14 cellular contexts compared by ENCODE assay signal in genomic region chr15:65824941-65825544, GRCh38. TPM values are rescaled to one million over a fixed set of nuclear protein-coding genes. Genes with fewer than 3 reads are reported as not detected.
DNase-seq lines count a peak whose midpoint lies in the region; ATAC-seq, FAIRE-seq and TF ChIP-seq lines count a peak whose summit lies in the region.
"Had no signal": no experiment of that assay in that cellular context is flagged by ENCODE, and none has a peak within 500 bp of the region (broad histone marks: within the 10 kb centered on the region; RNA-seq: fewer than 3 reads in every experiment).

No MANE protein-coding gene starts in this region.

- H3K27ac ChIP-seq in right atrium auricular region, result no peak overlapping the region
- peak overlapping the region in 1 of 2 donors; percentile 5 for H3K27ac ChIP-seq in liver (ENCODE audit: low read depth in 1 of 2, low read length in 2 of 2)
- H3K27ac ChIP-seq: testis had no signal

- H3K27ac Mint-ChIP-seq in MCF 10A (ENCODE audit: low read depth, unreplicated experiment), result no peak overlapping the region
- H3K27ac Mint-ChIP-seq: activated naive CD8-positive, alpha-beta T cell treated with anti-CD3 and anti-CD28 coated beads, Interleukin-2, amount 10 ng/mL, durations not matched to agents 7 days and 5 days had no signal

- DNase-seq in left cardiac atrium (peak; percentile 40), right atrium auricular region (ENCODE audit: low spot score) (no peak), MCF 10A (ENCODE audit: unreplicated experiment) (peak; percentile 73), amygdala (lab: John Stamatoyannopoulos, UW) (no peak), NCI-H526 (lab: John Stamatoyannopoulos, UW) (no peak), D721Med (ENCODE audit: insufficient read length, low spot score) (no peak)
- DNase-seq: ACHN; activated naive CD8-positive, alpha-beta T cell treated with anti-CD3 and anti-CD28 coated beads, Interleukin-2, amount 10 ng/mL, durations not matched to agents 7 days and 5 days; DND-41; NCI-H345; testis had no signal

- H3K9me3 ChIP-seq in right atrium auricular region (no peaks in the 10 kb centered on the region), liver (ENCODE audit: control insufficient read depth in 4 of 4, low read length in 3 of 4) (no peaks in the 10 kb centered on the region)
- H3K9me3 ChIP-seq: testis had no signal

- H3K36me3 Mint-ChIP-seq in MCF 10A (ENCODE audit: insufficient read depth, unreplicated experiment), result peaks cover 7% of the 10 kb centered on the region

- POLR2A ChIA-PET in MCF 10A (lab: Yijun Ruan, JAX), result interaction anchor here (0.7 to 3.5 kb wide), 11 partner anchors 21 to 214 kb away, joined by 3 to 23 read pairs (median 5); partner anchors contain the start of genes DENND4A, INTS14 and RAB11A

- no peak for TF ChIP-seq CTCF in right atrium auricular region (IDR thresholded peaks at IDR 0.05)
- TF ChIP-seq CTCF in MCF 10A (IDR thresholded peaks at IDR 0.05; ENCODE audit: unreplicated experiment), result no peak
- no peak for TF ChIP-seq CTCF in liver (IDR thresholded peaks at IDR 0.05; ENCODE audit: low read depth, low read length, missing input control)
- TF ChIP-seq CTCF in D721Med (IDR thresholded peaks at IDR 0.05; ENCODE audit: insufficient read depth, missing control alignments), result no peak

- peak in 1 of 2 donors; percentile 29 for TF ChIP-seq RAD21 in liver (IDR thresholded peaks at IDR 0.05)

- 57% methylated on average over 5 of the region's 5 CpGs for WGBS in liver

- no TSS peak for BruUV-seq in MCF 10A (replicated peaks; lab: Mats Ljungman, UMichigan)

- no peak overlapping the region for H3K4me3 ChIP-seq in right atrium auricular region
- no peak overlapping the region for H3K4me3 ChIP-seq in liver (ENCODE audit: low read depth in 1 of 3, low read length in 3 of 3)
- H3K4me3 ChIP-seq: skin epidermis, testis had no signal

- no peak overlapping the region for H3K9ac ChIP-seq in liver (ENCODE audit: low read depth in 1 of 2, low read length in 2 of 2)

- no peaks in the 10 kb centered on the region for H3K9me3 Mint-ChIP-seq in MCF 10A (ENCODE audit: unreplicated experiment)
- H3K9me3 Mint-ChIP-seq: activated naive CD8-positive, alpha-beta T cell treated with anti-CD3 and anti-CD28 coated beads, Interleukin-2, amount 10 ng/mL, durations not matched to agents 7 days and 5 days had no signal

- H3K27me3 ChIP-seq in right atrium auricular region (no peaks in the 10 kb centered on the region), liver (ENCODE audit: control insufficient read depth in 4 of 4, insufficient read depth in 4 of 4, low read length in 3 of 4) (no peaks in the 10 kb centered on the region)
- H3K27me3 ChIP-seq: testis had no signal

- H3K27me3 Mint-ChIP-seq in MCF 10A (ENCODE audit: insufficient read depth, unreplicated experiment), result no peaks in the 10 kb centered on the region
- H3K27me3 Mint-ChIP-seq: activated naive CD8-positive, alpha-beta T cell treated with anti-CD3 and anti-CD28 coated beads, Interleukin-2, amount 10 ng/mL, durations not matched to agents 7 days and 5 days had no signal

- peak in 1 of 2 donors; percentile 76 for ATAC-seq in left cardiac atrium
- no peak for ATAC-seq in HG03045 (IDR thresholded peaks at IDR 0.05; ENCODE audit: unreplicated experiment)

- H3K4me1 ChIP-seq in right atrium auricular region, result no peaks in the 10 kb centered on the region
- peaks cover 0 to 8% (median 3%) of the 10 kb centered on the region in 4 donors for H3K4me1 ChIP-seq in liver (ENCODE audit: control insufficient read depth in 4 of 4, insufficient read depth in 4 of 4, low read length in 3 of 4)
- H3K4me1 ChIP-seq: testis had no signal

- H3K4me3 Mint-ChIP-seq in MCF 10A (ENCODE audit: unreplicated experiment), result no peak overlapping the region
- H3K4me3 Mint-ChIP-seq: activated naive CD8-positive, alpha-beta T cell treated with anti-CD3 and anti-CD28 coated beads, Interleukin-2, amount 10 ng/mL, durations not matched to agents 7 days and 5 days had no signal

- CTCF ChIA-PET in MCF 10A (lab: Yijun Ruan, JAX), result interaction anchor here (1.1 to 1.9 kb wide), 8 partner anchors 11 to 186 kb away, joined by 3 to 7 read pairs (median 5); no protein-coding TSS in a partner anchor

- H3K4me1 Mint-ChIP-seq in MCF 10A (ENCODE audit: insufficient read depth, unreplicated experiment), result peaks cover 4% of the 10 kb centered on the region

- no peak for FAIRE-seq in D721Med (lab: Jason Lieb, UNC)

- intact Hi-C loops in left cardiac atrium (cut with DNase I), result no loop called here
- intact Hi-C loops in MCF 10A (cut with micrococcal nuclease), result loop anchor here (5.0 to 10.0 kb wide), 2 partner anchors 33 to 90 kb away; partner anchors contain the start of gene DENND4A

- H3K36me3 ChIP-seq in right atrium auricular region (no peaks in the 10 kb centered on the region), liver (ENCODE audit: control insufficient read depth in 4 of 4, insufficient read depth in 3 of 4, low read depth in 1 of 4, low read length in 3 of 4) (no peaks in the 10 kb centered on the region)

TF ChIP-seq in liver, 16 proteins besides CTCF, POLR2A, EP300 and RAD21:
- no peak for TF ChIP-seq YY1 (IDR thresholded peaks at IDR 0.05)
- TF ChIP-seq TAF1 (conservative IDR thresholded peaks at IDR 0.05), result no peak
- TF ChIP-seq HNF4A (conservative IDR thresholded peaks at IDR 0.05), result peak; percentile 5 to 6
- no peak for TF ChIP-seq GABPA (IDR thresholded peaks at IDR 0.05 in 1 of 2, conservative IDR thresholded peaks at IDR 0.05 in 1 of 2)

RNA-seq across cellular contexts. Expression of gene DENND4A, which starts 33.0 kb away (rescaled TPM):
- total RNA-seq in left cardiac atrium (10 to 100 TPM; 18.1 to 22.9 TPM), right atrium auricular region (10 to 100 TPM; 15.2 to 19.4 TPM), MCF 10A (2022) (16.9 and 18.1 TPM in 2 replicates), liver (10 to 100 TPM; 37.3 to 75.5 TPM)
- 10 to 100 TPM in 1 of 2 donors, 1 to 10 TPM in 1; 5.2 to 10.6 TPM for polyA plus RNA-seq in liver

RNA-seq across cellular contexts. Expression of gene RAB11A, which starts 44.2 kb away (rescaled TPM):
- total RNA-seq in left cardiac atrium (100 to 1,000 TPM; 159 to 202 TPM), right atrium auricular region (100 to 1,000 TPM; 122 to 183 TPM), MCF 10A (2022) (139 and 164 TPM in 2 replicates), liver (10 to 100 TPM; 40.6 to 84.8 TPM)
- 100 to 1,000 TPM in 1 of 2 donors, 10 to 100 TPM in 1; 78.5 to 100 TPM for polyA plus RNA-seq in liver

Comparison
In these comparisons a context has a peak if more than half of its experiments do, and no peak if none do; other contexts are left out.
1. DNase-seq: peak in left cardiac atrium (single experiment) and MCF 10A (single experiment); none in right atrium auricular region (single experiment), amygdala (0 of 56), NCI-H526 (0 of 2) and D721Med (single experiment).